In genomic region chr11:90135016-90135415, GRCh38 we compare ENCODE assay signal across 10 cellular contexts. TPM values are rescaled to one million over a fixed set of nuclear protein-coding genes. Genes with fewer than 3 reads are reported as not detected.
DNase-seq lines count a peak whose midpoint lies in the region; ATAC-seq, FAIRE-seq and TF ChIP-seq lines count a peak whose summit lies in the region.
"Had no signal": no experiment of that assay in that cellular context is flagged by ENCODE, and none has a peak within 500 bp of the region (broad histone marks: within the 10 kb centered on the region; RNA-seq: fewer than 3 reads in every experiment).

No MANE protein-coding gene starts in this region.

- H3K27ac Mint-ChIP-seq in activated CD8-positive, alpha-beta memory T cell treated with anti-CD3 and anti-CD28 coated beads, Interleukin-2, amount 10 ng/mL, durations not matched to agents 7 days and 5 days: no peak overlapping the region
- no peak overlapping the region for H3K27ac Mint-ChIP-seq in activated T-helper 2 cell treated with anti-CD3 and anti-CD28 coated beads, Interferon-gamma antibody, Interleukin-2, Interleukin-4, amounts not matched to agents 10 μg/mL and 5 μg/mL and 100 μg/mL, durations not matched to agents 14 hours and 24 hours and 36 hours

- intact Hi-C loops in activated T-helper 2 cell treated with anti-CD3 and anti-CD28 coated beads, Interferon-gamma antibody, Interleukin-2, Interleukin-4, amounts not matched to agents 10 μg/mL and 5 μg/mL and 100 μg/mL, durations not matched to agents 14 hours and 24 hours and 36 hours (cut with micrococcal nuclease): no loop called here
- intact Hi-C loops in testis (cut with DNase I; ENCODE audit: low total_unique reads): no loop called here

- H3K27me3 ChIP-seq in keratinocyte (ENCODE audit: control insufficient read depth, extremely low read depth, insufficient read depth, low read length) (peaks cover 20% of the 10 kb centered on the region), testis (no peaks in the 10 kb centered on the region)
- H3K27me3 ChIP-seq: BLaER1 had no signal

- H3K27ac ChIP-seq in keratinocyte (ENCODE audit: control insufficient read depth, insufficient read depth, low read length) (no peak overlapping the region), testis (peak overlapping the region; percentile 47 to 55)
- H3K27ac ChIP-seq: BLaER1 had no signal

- peak overlapping the region; percentile 57 for H3K4me3 Mint-ChIP-seq in activated CD8-positive, alpha-beta memory T cell treated with anti-CD3 and anti-CD28 coated beads, Interleukin-2, amount 10 ng/mL, durations not matched to agents 7 days and 5 days
- peak overlapping the region; percentile 43 for H3K4me3 Mint-ChIP-seq in activated T-helper 2 cell treated with anti-CD3 and anti-CD28 coated beads, Interferon-gamma antibody, Interleukin-2, Interleukin-4, amounts not matched to agents 10 μg/mL and 5 μg/mL and 100 μg/mL, durations not matched to agents 14 hours and 24 hours and 36 hours (ENCODE audit: low read depth)

- ATAC-seq in activated CD8-positive, alpha-beta memory T cell treated with anti-CD3 and anti-CD28 coated beads, Interleukin-2, amount 10 ng/mL, durations not matched to agents 7 days and 5 days: no peak
- ATAC-seq in HG03565 (IDR thresholded peaks at IDR 0.05; ENCODE audit: unreplicated experiment) (no peak), GM18858 (IDR thresholded peaks at IDR 0.05; ENCODE audit: unreplicated experiment) (no peak)

- H3K9me3 ChIP-seq in keratinocyte (ENCODE audit: control insufficient read depth, low read depth, low read length): no peaks in the 10 kb centered on the region
- no peaks in the 10 kb centered on the region for H3K9me3 ChIP-seq in testis

- no peak overlapping the region for H3K9ac ChIP-seq in keratinocyte (ENCODE audit: control insufficient read depth, extremely low read depth, insufficient read depth, low read length)
- H3K9ac ChIP-seq: BLaER1 had no signal

- H4K20me1 ChIP-seq in keratinocyte (ENCODE audit: control insufficient read depth, extremely low read depth, insufficient read depth, low read length): no peaks in the 10 kb centered on the region
- H4K20me1 ChIP-seq: BLaER1 had no signal

- H3K4me1 ChIP-seq in keratinocyte (ENCODE audit: control insufficient read depth, extremely low read depth, insufficient read depth, low read length) (peaks cover 7% of the 10 kb centered on the region), testis (no peaks in the 10 kb centered on the region)
- H3K4me1 ChIP-seq: BLaER1 had no signal

- no peak overlapping the region for H2AFZ ChIP-seq in keratinocyte (ENCODE audit: control insufficient read depth, low read length)

- dilution Hi-C loops in keratinocyte (cut with MboI; ENCODE audit: extremely low pct_ligation_motif_present, low sequenced_read_pairs): no loop called here

- H3K79me2 ChIP-seq in keratinocyte (ENCODE audit: control insufficient read depth, insufficient read depth, low read length): no peaks in the 10 kb centered on the region

- CTCF ChIA-PET in activated CD8-positive, alpha-beta memory T cell treated with anti-CD3 and anti-CD28 coated beads, Interleukin-2, amount 10 ng/mL, durations not matched to agents 7 days and 5 days (lab: Charles Lee): no interaction called here

- TF ChIP-seq CTCF in keratinocyte (optimal IDR thresholded peaks at IDR 0.05 in 1 of 3, IDR thresholded peaks at IDR 0.05 in 1 of 3, conservative IDR thresholded peaks at IDR 0.05 in 1 of 3; ENCODE audit: extremely low read depth in 1 of 3, insufficient read depth in 2 of 3, low read length in 3 of 3) (no peak), testis (IDR thresholded peaks at IDR 0.05) (no peak)

- H3K36me3 ChIP-seq in keratinocyte (ENCODE audit: control insufficient read depth in 2 of 2, extremely low read depth in 1 of 2, insufficient read depth in 2 of 2, low read length in 2 of 2) (no peaks in the 10 kb centered on the region), testis (ENCODE audit: low read depth, missing control alignments) (no peaks in the 10 kb centered on the region)
- H3K36me3 ChIP-seq: BLaER1 had no signal

- H3K4me3 ChIP-seq in keratinocyte (ENCODE audit: control insufficient read depth in 2 of 3, extremely low read depth in 1 of 3, insufficient read depth in 2 of 3, low read depth in 1 of 3, low read length in 3 of 3) (peak overlapping the region in 2 of 3 experiments; percentile 42 to 54), testis (peak overlapping the region; percentile 46 to 70)
- H3K4me3 ChIP-seq: BLaER1 had no signal

- DNase-seq in activated CD8-positive, alpha-beta memory T cell treated with anti-CD3 and anti-CD28 coated beads, Interleukin-2, amount 10 ng/mL, durations not matched to agents 7 days and 5 days: no peak
- no peak for DNase-seq in activated CD8-positive, alpha-beta memory T cell treated with anti-CD3 and anti-CD28 coated beads, Interleukin-2, amount 50 U/mL, for 48 hours
- DNase-seq in activated T-helper 2 cell treated with anti-CD3 and anti-CD28 coated beads, Interferon-gamma antibody, Interleukin-2, Interleukin-4, amounts not matched to agents 10 μg/mL and 5 μg/mL and 100 μg/mL, durations not matched to agents 14 hours and 24 hours and 36 hours (ENCODE audit: low spot score): no peak
- DNase-seq in keratinocyte (ENCODE audit: low read depth, low spot score) (no peak), testis (no peak), SKM-1 treated with dmso at 0.1 percent for 144 hours (lab: John Stamatoyannopoulos, UW; ENCODE audit: unreplicated experiment) (no peak)

- H3K4me2 ChIP-seq in keratinocyte (ENCODE audit: control insufficient read depth, extremely low read depth, insufficient read depth, low read depth, low read length): peak overlapping the region; percentile 81
- H3K4me2 ChIP-seq: BLaER1 had no signal

- H3K27me3 Mint-ChIP-seq in activated CD8-positive, alpha-beta memory T cell treated with anti-CD3 and anti-CD28 coated beads, Interleukin-2, amount 10 ng/mL, durations not matched to agents 7 days and 5 days: peaks cover 52% of the 10 kb centered on the region
- peaks cover 39% of the 10 kb centered on the region for H3K27me3 Mint-ChIP-seq in activated T-helper 2 cell treated with anti-CD3 and anti-CD28 coated beads, Interferon-gamma antibody, Interleukin-2, Interleukin-4, amounts not matched to agents 10 μg/mL and 5 μg/mL and 100 μg/mL, durations not matched to agents 14 hours and 24 hours and 36 hours (ENCODE audit: low read depth)

- H3K4me1 Mint-ChIP-seq in activated CD8-positive, alpha-beta memory T cell treated with anti-CD3 and anti-CD28 coated beads, Interleukin-2, amount 10 ng/mL, durations not matched to agents 7 days and 5 days: peaks cover 12% of the 10 kb centered on the region
- peaks cover 10% of the 10 kb centered on the region for H3K4me1 Mint-ChIP-seq in activated T-helper 2 cell treated with anti-CD3 and anti-CD28 coated beads, Interferon-gamma antibody, Interleukin-2, Interleukin-4, amounts not matched to agents 10 μg/mL and 5 μg/mL and 100 μg/mL, durations not matched to agents 14 hours and 24 hours and 36 hours (ENCODE audit: low read depth)

- no peak for FAIRE-seq in keratinocyte (lab: Jason Lieb, UNC)

- H3K9me3 Mint-ChIP-seq in activated CD8-positive, alpha-beta memory T cell treated with anti-CD3 and anti-CD28 coated beads, Interleukin-2, amount 10 ng/mL, durations not matched to agents 7 days and 5 days (ENCODE audit: low read depth): no peaks in the 10 kb centered on the region
- no peaks in the 10 kb centered on the region for H3K9me3 Mint-ChIP-seq in activated T-helper 2 cell treated with anti-CD3 and anti-CD28 coated beads, Interferon-gamma antibody, Interleukin-2, Interleukin-4, amounts not matched to agents 10 μg/mL and 5 μg/mL and 100 μg/mL, durations not matched to agents 14 hours and 24 hours and 36 hours

- WGBS in testis, 2 donors: 0 to 1% methylated on average over 5 of the region's 5 CpGs

- no peaks in the 10 kb centered on the region for H3K9me1 ChIP-seq in keratinocyte (ENCODE audit: control insufficient read depth, extremely low read depth, insufficient read depth, low read length)

- no peak for TF ChIP-seq POLR2A in testis (IDR thresholded peaks at IDR 0.05)

- H3K36me3 Mint-ChIP-seq in activated CD8-positive, alpha-beta memory T cell treated with anti-CD3 and anti-CD28 coated beads, Interleukin-2, amount 10 ng/mL, durations not matched to agents 7 days and 5 days: no peaks in the 10 kb centered on the region
- no peaks in the 10 kb centered on the region for H3K36me3 Mint-ChIP-seq in activated T-helper 2 cell treated with anti-CD3 and anti-CD28 coated beads, Interferon-gamma antibody, Interleukin-2, Interleukin-4, amounts not matched to agents 10 μg/mL and 5 μg/mL and 100 μg/mL, durations not matched to agents 14 hours and 24 hours and 36 hours (ENCODE audit: low read depth)

RNA-seq across cellular contexts. Expression of gene NAALAD2, which starts 0.6 kb away (rescaled TPM):
- total RNA-seq in activated CD8-positive, alpha-beta memory T cell treated with anti-CD3 and anti-CD28 coated beads, Interleukin-2, amount 10 ng/mL, durations not matched to agents 7 days and 5 days: not detected
- total RNA-seq in activated T-helper 2 cell treated with anti-CD3 and anti-CD28 coated beads, Interferon-gamma antibody, Interleukin-2, Interleukin-4, amounts not matched to agents 10 μg/mL and 5 μg/mL and 100 μg/mL, durations not matched to agents 14 hours and 24 hours and 36 hours: not detected in 2 replicates
- polyA plus RNA-seq in keratinocyte: not detected in 3 replicates
- not detected for polyA plus RNA-seq in keratinocyte (2011; ENCODE audit: low read depth)
- not detected in 2 replicates for polyA plus RNA-seq in keratinocyte (2011; cell fraction: cytosol; rRNA removed)
- not detected in 2 replicates for polyA plus RNA-seq in keratinocyte (2011; cell fraction: nucleus; rRNA removed)
- polyA plus RNA-seq in keratinocyte (2012; ENCODE audit: low replicate concordance): 0.07 and 0.27 TPM in 2 replicates
- not detected in 3 replicates for polyA minus RNA-seq in keratinocyte
- not detected for polyA minus RNA-seq in keratinocyte (2011; cell fraction: cytosol; rRNA and poly(A)+ RNA removed)
- not detected in 2 replicates for polyA minus RNA-seq in keratinocyte (2011; cell fraction: nucleus; rRNA and poly(A)+ RNA removed)
- 10 to 100 TPM; 89.3 to 92.4 TPM for total RNA-seq in testis
- polyA plus RNA-seq in testis (ENCODE audit: insufficient read depth, low read depth, low replicate concordance): 23.8 TPM

RNA-seq across cellular contexts. Expression of gene UBTFL1, which starts 49.3 kb away (rescaled TPM):
- total RNA-seq in activated CD8-positive, alpha-beta memory T cell treated with anti-CD3 and anti-CD28 coated beads, Interleukin-2, amount 10 ng/mL, durations not matched to agents 7 days and 5 days: not detected
- not detected in 2 replicates for total RNA-seq in activated T-helper 2 cell treated with anti-CD3 and anti-CD28 coated beads, Interferon-gamma antibody, Interleukin-2, Interleukin-4, amounts not matched to agents 10 μg/mL and 5 μg/mL and 100 μg/mL, durations not matched to agents 14 hours and 24 hours and 36 hours
- not detected in 3 replicates for polyA plus RNA-seq in keratinocyte
- not detected for polyA plus RNA-seq in keratinocyte (2011; ENCODE audit: low read depth)
- polyA plus RNA-seq in keratinocyte (2011; cell fraction: cytosol; rRNA removed): not detected in 2 replicates
- polyA plus RNA-seq in keratinocyte (2011; cell fraction: nucleus; rRNA removed): not detected in 2 replicates
- not detected in 2 replicates for polyA plus RNA-seq in keratinocyte (2012; ENCODE audit: low replicate concordance)
- polyA minus RNA-seq in keratinocyte: not detected in 3 replicates
- not detected for polyA minus RNA-seq in keratinocyte (2011; cell fraction: cytosol; rRNA and poly(A)+ RNA removed)
- not detected in 2 replicates for polyA minus RNA-seq in keratinocyte (2011; cell fraction: nucleus; rRNA and poly(A)+ RNA removed)
- under 1 TPM in 1 of 2 donors, not detected in 1; 0.55 TPM for total RNA-seq in testis
- not detected for polyA plus RNA-seq in testis (ENCODE audit: insufficient read depth, low read depth, low replicate concordance)
- total RNA-seq: dermis microvascular lymphatic vessel endothelial cell had no signal

Comparison
In these comparisons a context has a peak if more than half of its experiments do, and no peak if none do; other contexts are left out.
1. RNA of gene NAALAD2, which starts 0.6 kb away (total RNA-seq): 89.3 to 92.4 TPM in testis; not detected in activated CD8-positive, alpha-beta memory T cell treated with anti-CD3 and anti-CD28 coated beads, Interleukin-2, amount 10 ng/mL, durations not matched to agents 7 days and 5 days and not detected in activated T-helper 2 cell treated with anti-CD3 and anti-CD28 coated beads, Interferon-gamma antibody, Interleukin-2, Interleukin-4, amounts not matched to agents 10 μg/mL and 5 μg/mL and 100 μg/mL, durations not matched to agents 14 hours and 24 hours and 36 hours; every median in the first group is over 10 times any median in the second.